2 cellular contexts compared by ENCODE assay signal in the genomic region with DNA sequence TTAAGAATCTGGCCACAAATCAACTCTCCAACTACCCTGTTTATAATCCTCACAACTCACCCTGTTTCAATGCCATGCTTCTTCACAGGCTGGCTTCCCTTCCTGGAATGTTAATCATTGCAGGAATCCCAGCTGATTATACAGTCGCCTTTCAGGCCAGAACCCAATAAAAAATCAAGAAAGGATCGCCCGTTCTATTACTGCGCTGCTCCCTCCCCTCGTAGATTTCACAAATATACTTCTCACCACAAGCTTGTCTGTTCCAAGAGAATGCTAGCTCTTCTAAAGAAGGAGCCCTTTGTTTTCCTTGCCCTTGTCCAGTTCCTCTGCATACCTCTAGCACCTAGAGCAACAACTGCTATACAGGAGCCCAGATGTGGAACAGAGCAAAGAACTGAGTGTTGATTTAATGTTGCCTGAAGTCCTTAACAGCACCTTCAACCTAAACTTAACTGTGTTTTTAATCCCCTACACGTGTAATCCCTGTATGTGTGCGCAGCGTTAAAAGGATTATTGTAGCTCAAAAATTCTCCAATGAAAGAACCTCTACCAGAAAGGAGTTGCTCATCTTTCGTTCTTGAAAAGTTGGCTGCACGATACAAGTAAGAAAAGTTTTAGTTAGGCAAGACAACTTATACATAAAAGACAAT.
TF ChIP-seq lines count a peak whose summit lies in the region.

No MANE protein-coding gene starts in this region.

TF ChIP-seq in IMR-90, 13 proteins besides CTCF, POLR2A, EP300 and RAD21:
- TF ChIP-seq, protein P1, sequence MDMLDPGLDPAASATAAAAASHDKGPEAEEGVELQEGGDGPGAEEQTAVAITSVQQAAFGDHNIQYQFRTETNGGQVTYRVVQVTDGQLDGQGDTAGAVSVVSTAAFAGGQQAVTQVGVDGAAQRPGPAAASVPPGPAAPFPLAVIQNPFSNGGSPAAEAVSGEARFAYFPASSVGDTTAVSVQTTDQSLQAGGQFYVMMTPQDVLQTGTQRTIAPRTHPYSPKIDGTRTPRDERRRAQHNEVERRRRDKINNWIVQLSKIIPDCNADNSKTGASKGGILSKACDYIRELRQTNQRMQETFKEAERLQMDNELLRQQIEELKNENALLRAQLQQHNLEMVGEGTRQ (IDR thresholded peaks at IDR 0.05; ENCODE audit: low read depth, low read length) = no peak
- 0 out of 2 replicates have a peak, but pooled peaks have one; percentile 63 for TF ChIP-seq MXI1 (IDR thresholded peaks at IDR 0.05; ENCODE audit: borderline replicate concordance, low read depth, low read length)

TF ChIP-seq in liver, 16 proteins besides CTCF, POLR2A, EP300 and RAD21:
- TF ChIP-seq TAF1 (conservative IDR thresholded peaks at IDR 0.05) (peak; percentile 62), FOXA1 (IDR thresholded peaks at IDR 0.05) (no peak), HNF4G (IDR thresholded peaks at IDR 0.05) (no peak), JUND (IDR thresholded peaks at IDR 0.05) (no peak), EGR1 (IDR thresholded peaks at IDR 0.05; ENCODE audit: low read depth in 2 of 2) (no peak), SP1 (IDR thresholded peaks at IDR 0.05) (peak; percentile 27), NR2F2 (IDR thresholded peaks at IDR 0.05) (no peak), FOXA2 (IDR thresholded peaks at IDR 0.05) (no peak), YY1 (IDR thresholded peaks at IDR 0.05) (no peak), HNF4A (conservative IDR thresholded peaks at IDR 0.05) (no peak)
- TF ChIP-seq, protein P2, sequence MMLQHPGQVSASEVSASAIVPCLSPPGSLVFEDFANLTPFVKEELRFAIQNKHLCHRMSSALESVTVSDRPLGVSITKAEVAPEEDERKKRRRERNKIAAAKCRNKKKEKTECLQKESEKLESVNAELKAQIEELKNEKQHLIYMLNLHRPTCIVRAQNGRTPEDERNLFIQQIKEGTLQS (IDR thresholded peaks at IDR 0.05) = no peak
TF ChIP-seq in liver: peak in this region for 2.
